Comparison of ENCODE assay signal across 8 cellular contexts in genomic region chr1:223712856-223713494, GRCh38. TPM values are rescaled to one million over a fixed set of nuclear protein-coding genes. Genes with fewer than 3 reads are reported as not detected.
DNase-seq lines count a peak whose midpoint lies in the region; ATAC-seq and TF ChIP-seq lines count a peak whose summit lies in the region.

No MANE protein-coding gene starts in this region.

- TF ChIP-seq RAD21 in liver (IDR thresholded peaks at IDR 0.05) = no peak

- no peaks in the 10 kb centered on the region for H3K27me3 ChIP-seq in liver (ENCODE audit: control insufficient read depth in 4 of 4, insufficient read depth in 4 of 4, low read length in 3 of 4)

- H3K9me3 ChIP-seq in liver (ENCODE audit: control insufficient read depth in 4 of 4, low read length in 3 of 4) = no peaks in the 10 kb centered on the region

- no peak for TF ChIP-seq CTCF in liver (IDR thresholded peaks at IDR 0.05; ENCODE audit: low read depth, low read length, missing input control)

- H3K4me3 Mint-ChIP-seq in T-helper 2 cell treated with Interferon-gamma antibody and Interleukin-4, amounts not matched to agents 5 μg/mL and 100 μg/mL, for 36 hours = peak overlapping the region; percentile 81
- peak overlapping the region; percentile 90 for H3K4me3 Mint-ChIP-seq in stimulated activated memory B cell treated with anti-CD40 and anti-IgM and Interleukin-4, amounts not matched to agents 10 μg/mL and 1 μg/mL and 100 μg/mL, for 72 hours

- H3K36me3 ChIP-seq in liver (ENCODE audit: control insufficient read depth in 4 of 4, insufficient read depth in 3 of 4, low read depth in 1 of 4, low read length in 3 of 4) = no peaks in the 10 kb centered on the region

- H3K27ac Mint-ChIP-seq in T-helper 2 cell treated with Interferon-gamma antibody and Interleukin-4, amounts not matched to agents 5 μg/mL and 100 μg/mL, for 36 hours = peak overlapping the region; percentile 92
- peak overlapping the region; percentile 68 for H3K27ac Mint-ChIP-seq in stimulated activated memory B cell treated with anti-CD40 and anti-IgM and Interleukin-4, amounts not matched to agents 10 μg/mL and 1 μg/mL and 100 μg/mL, for 72 hours

- peak overlapping the region; percentile 4 to 63 for H3K9ac ChIP-seq in liver (ENCODE audit: low read depth in 1 of 2, low read length in 2 of 2)

- H3K27ac ChIP-seq in liver (ENCODE audit: low read depth in 1 of 2, low read length in 2 of 2) = peak overlapping the region; percentile 58 to 84

- 18% methylated on average over 40 of the region's 40 CpGs for WGBS in liver

- H3K36me3 Mint-ChIP-seq in T-helper 2 cell treated with Interferon-gamma antibody and Interleukin-4, amounts not matched to agents 5 μg/mL and 100 μg/mL, for 36 hours (ENCODE audit: low read depth) = peaks cover 35% of the 10 kb centered on the region
- peaks cover 5% of the 10 kb centered on the region for H3K36me3 Mint-ChIP-seq in stimulated activated memory B cell treated with anti-CD40 and anti-IgM and Interleukin-4, amounts not matched to agents 10 μg/mL and 1 μg/mL and 100 μg/mL, for 72 hours

- peaks cover 0 to 5% (median 2%) of the 10 kb centered on the region in 4 donors for H3K4me1 ChIP-seq in liver (ENCODE audit: control insufficient read depth in 4 of 4, insufficient read depth in 4 of 4, low read length in 3 of 4)

- peak overlapping the region; percentile 67 to 77 (median 76) for H3K4me3 ChIP-seq in liver (ENCODE audit: low read depth in 1 of 3, low read length in 3 of 3)

- no peaks in the 10 kb centered on the region for H3K9me3 Mint-ChIP-seq in T-helper 2 cell treated with Interferon-gamma antibody and Interleukin-4, amounts not matched to agents 5 μg/mL and 100 μg/mL, for 36 hours
- no peaks in the 10 kb centered on the region for H3K9me3 Mint-ChIP-seq in stimulated activated memory B cell treated with anti-CD40 and anti-IgM and Interleukin-4, amounts not matched to agents 10 μg/mL and 1 μg/mL and 100 μg/mL, for 72 hours

- DNase-seq in NCI-H1092 treated with DMSO at 0.1 percent for 48 hours (lab: John Stamatoyannopoulos, UW) (peak; percentile 45), NCI-H1092 (lab: John Stamatoyannopoulos, UW) (no peak), NCI-H2107 treated with DMSO at 0.1 percent for 48 hours (lab: John Stamatoyannopoulos, UW; ENCODE audit: unreplicated experiment) (no peak)
- peak; percentile 60 for DNase-seq in T-helper 2 cell treated with Interferon-gamma antibody and Interleukin-4, amounts not matched to agents 5 μg/mL and 100 μg/mL, for 36 hours (ENCODE audit: low spot score)
- DNase-seq in central memory CD4-positive, alpha-beta T cell = peak; percentile 39

- peak; percentile 25 for ATAC-seq in HG02981 (IDR thresholded peaks at IDR 0.05; ENCODE audit: unreplicated experiment)
- peak; percentile 62 for ATAC-seq in stimulated activated memory B cell treated with anti-CD40 and anti-IgM and Interleukin-4, amounts not matched to agents 10 μg/mL and 1 μg/mL and 100 μg/mL, for 72 hours

- H3K27me3 Mint-ChIP-seq in T-helper 2 cell treated with Interferon-gamma antibody and Interleukin-4, amounts not matched to agents 5 μg/mL and 100 μg/mL, for 36 hours (ENCODE audit: low read depth) = peaks cover 5% of the 10 kb centered on the region
- H3K27me3 Mint-ChIP-seq in stimulated activated memory B cell treated with anti-CD40 and anti-IgM and Interleukin-4, amounts not matched to agents 10 μg/mL and 1 μg/mL and 100 μg/mL, for 72 hours = no peaks in the 10 kb centered on the region

- H3K4me1 Mint-ChIP-seq in T-helper 2 cell treated with Interferon-gamma antibody and Interleukin-4, amounts not matched to agents 5 μg/mL and 100 μg/mL, for 36 hours (ENCODE audit: low read depth) = peaks cover 48% of the 10 kb centered on the region
- H3K4me1 Mint-ChIP-seq in stimulated activated memory B cell treated with anti-CD40 and anti-IgM and Interleukin-4, amounts not matched to agents 10 μg/mL and 1 μg/mL and 100 μg/mL, for 72 hours = peaks cover 62% of the 10 kb centered on the region

TF ChIP-seq in liver, 16 proteins besides CTCF, POLR2A, EP300 and RAD21:
- TF ChIP-seq JUND (IDR thresholded peaks at IDR 0.05) (no peak), HNF4G (IDR thresholded peaks at IDR 0.05) (no peak), YY1 (IDR thresholded peaks at IDR 0.05) (no peak), NR2F2 (IDR thresholded peaks at IDR 0.05) (no peak), ATF3 (IDR thresholded peaks at IDR 0.05) (no peak), EGR1 (IDR thresholded peaks at IDR 0.05; ENCODE audit: low read depth in 2 of 2) (no peak), HNF4A (conservative IDR thresholded peaks at IDR 0.05) (no peak), REST (IDR thresholded peaks at IDR 0.05) (no peak), TAF1 (conservative IDR thresholded peaks at IDR 0.05) (no peak), SP1 (IDR thresholded peaks at IDR 0.05) (no peak), RXRA (IDR thresholded peaks at IDR 0.05) (no peak), ZBTB33 (IDR thresholded peaks at IDR 0.05) (no peak), FOXA1 (IDR thresholded peaks at IDR 0.05) (no peak), FOXA2 (IDR thresholded peaks at IDR 0.05) (no peak)

RNA-seq across cellular contexts. Expression of gene CAPN2, which starts 0.6 kb away (rescaled TPM):
- total RNA-seq in liver = 10 to 100 TPM; 11.2 to 20.7 TPM
- polyA plus RNA-seq in liver = 10 to 100 TPM; 11.5 to 19.4 TPM

RNA-seq across cellular contexts. Expression of gene CAPN8, which starts 47.5 kb away (rescaled TPM):
- under 1 TPM in 1 of 2 donors, not detected in 1; 0.08 TPM for total RNA-seq in liver
- under 1 TPM in 1 of 2 donors, not detected in 1; 0.16 TPM for polyA plus RNA-seq in liver

Comparison
In these comparisons a context has a peak if more than half of its experiments do, and no peak if none do; other contexts are left out.
1. DNase-seq: peak in NCI-H1092 treated with DMSO at 0.1 percent for 48 hours (single experiment), T-helper 2 cell treated with Interferon-gamma antibody and Interleukin-4, amounts not matched to agents 5 μg/mL and 100 μg/mL, for 36 hours (single experiment) and central memory CD4-positive, alpha-beta T cell (single experiment); none in NCI-H1092 (single experiment) and NCI-H2107 treated with DMSO at 0.1 percent for 48 hours (single experiment).